Comparison of ENCODE assay signal across 12 cellular contexts in the genomic region with DNA sequence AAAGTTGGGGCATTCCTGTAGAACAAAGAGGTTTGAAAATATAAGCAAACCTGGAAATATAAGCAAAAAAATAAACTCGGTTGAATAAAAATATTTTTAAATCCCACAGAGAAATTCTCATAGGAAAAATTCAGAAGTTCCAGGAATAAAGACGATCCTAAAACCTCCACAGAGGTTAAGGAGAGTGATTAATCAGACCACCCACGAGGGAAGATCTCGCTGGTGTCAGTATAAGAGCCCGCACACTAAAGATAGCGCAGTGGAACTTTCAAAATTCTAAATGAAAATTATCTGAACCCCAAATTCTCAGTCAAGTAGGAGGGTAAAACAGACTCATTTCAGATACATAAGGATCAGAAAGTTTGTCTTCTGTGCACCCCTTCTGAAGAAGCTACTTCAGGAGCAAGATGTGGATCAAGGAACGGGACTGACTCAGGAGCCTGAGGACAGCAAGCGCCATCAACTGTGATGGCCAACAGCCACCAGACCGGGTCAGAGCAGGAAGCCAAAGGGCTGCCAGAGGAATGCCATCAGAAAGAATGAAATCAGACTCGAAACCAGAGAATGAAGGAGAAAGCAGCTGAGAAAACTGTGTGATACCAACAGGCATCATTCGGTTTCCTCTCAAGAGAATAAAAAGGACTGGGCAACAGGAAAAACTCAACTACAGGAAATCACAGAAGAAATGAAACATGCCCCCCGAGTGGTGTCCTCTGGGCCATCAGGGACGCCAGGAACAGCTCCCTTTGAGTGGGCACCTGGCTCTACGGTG.
DNase-seq lines count a peak whose midpoint lies in the region; ATAC-seq and TF ChIP-seq lines count a peak whose summit lies in the region.
"Had no signal": no experiment of that assay in that cellular context is flagged by ENCODE, and none has a peak within 500 bp of the region (broad histone marks: within the 10 kb centered on the region; RNA-seq: fewer than 3 reads in every experiment).

No MANE protein-coding gene starts in this region.

- peaks cover 8% of the 10 kb centered on the region for H3K36me3 Mint-ChIP-seq in CD4-positive, CD25-positive, alpha-beta regulatory T cell

- H4K91ac ChIP-seq in IMR-90 (ENCODE audit: insufficient read depth, low read depth, low read length), result no peak overlapping the region

- H3K9me3 Mint-ChIP-seq in CD4-positive, CD25-positive, alpha-beta regulatory T cell, result no peaks in the 10 kb centered on the region

- H3K9me3 ChIP-seq in CD4-positive, CD25-positive, alpha-beta regulatory T cell (ENCODE audit: control insufficient read depth in 2 of 2, low read length in 2 of 2), result no peaks in the 10 kb centered on the region
- H3K9me3 ChIP-seq in IMR-90 (ENCODE audit: control insufficient read depth, insufficient read depth, low read length) (no peaks in the 10 kb centered on the region), neutrophil (no peaks in the 10 kb centered on the region)

- H3K27ac ChIP-seq in CD4-positive, CD25-positive, alpha-beta regulatory T cell (ENCODE audit: insufficient read depth, low read length, poor library complexity, severe bottlenecking), result peak overlapping the region; percentile 69
- no peak overlapping the region for H3K27ac ChIP-seq in IMR-90 (ENCODE audit: insufficient read depth, low read length)
- peak overlapping the region; percentile 18 for H3K27ac ChIP-seq in angular gyrus (ENCODE audit: low read depth, low read length)
- H3K27ac ChIP-seq in neutrophil, result peak overlapping the region; percentile 46

- no peak overlapping the region for H3K56ac ChIP-seq in IMR-90 (ENCODE audit: extremely low read depth, insufficient read depth, low read length)

- intact Hi-C loops in IMR-90 (cut with micrococcal nuclease), result no loop called here

- H4K8ac ChIP-seq in IMR-90 (ENCODE audit: low read depth in 2 of 2, low read length in 2 of 2), result no peak overlapping the region

- no peak overlapping the region for H3K4ac ChIP-seq in IMR-90 (ENCODE audit: low read depth, low read length)

- peaks cover 3% of the 10 kb centered on the region; the same call in 1 of the 2 replicates for H3K9me1 ChIP-seq in IMR-90 (ENCODE audit: insufficient read depth, low read length)

- TF ChIP-seq POLR2A in IMR-90 (IDR thresholded peaks at IDR 0.05; ENCODE audit: low read depth, low read length), result no peak

- peaks cover 6% of the 10 kb centered on the region for H3K36me3 ChIP-seq in CD4-positive, CD25-positive, alpha-beta regulatory T cell (ENCODE audit: control insufficient read depth, insufficient read depth, low read length)
- H3K36me3 ChIP-seq in IMR-90 (ENCODE audit: control insufficient read depth, insufficient read depth, low read length), result no peaks in the 10 kb centered on the region
- no peaks in the 10 kb centered on the region for H3K36me3 ChIP-seq in neutrophil

- H3K4me1 ChIP-seq in CD4-positive, CD25-positive, alpha-beta regulatory T cell (ENCODE audit: control insufficient read depth, insufficient read depth, low read length, poor library complexity, severe bottlenecking), result peaks cover 89% of the 10 kb centered on the region
- peaks cover 9% of the 10 kb centered on the region for H3K4me1 ChIP-seq in IMR-90 (ENCODE audit: control insufficient read depth, insufficient read depth, low read length)
- H3K4me1 ChIP-seq in neutrophil (ENCODE audit: control insufficient read depth in 1 of 2, insufficient read depth in 1 of 2, low read depth in 1 of 2, low read length in 1 of 2), result peaks cover 49 to 73% of the 10 kb centered on the region in 2 experiments

- TF ChIP-seq CTCF in IMR-90 (conservative IDR thresholded peaks at IDR 0.05; ENCODE audit: low read depth, low read length) (no peak), neutrophil (IDR thresholded peaks at IDR 0.05) (no peak)

- no peak for TF ChIP-seq RAD21 in IMR-90 (IDR thresholded peaks at IDR 0.05; ENCODE audit: low read length)

- H2BK20ac ChIP-seq in IMR-90 (ENCODE audit: low read depth, low read length), result no peak overlapping the region

- peaks cover 39 to 92% (median 80%) of the 10 kb centered on the region in 4 donors for H3K4me1 Mint-ChIP-seq in CD4-positive, CD25-positive, alpha-beta regulatory T cell

- H2BK120ac ChIP-seq in IMR-90 (ENCODE audit: low read depth, low read length), result no peak overlapping the region

- no peak overlapping the region for H4K5ac ChIP-seq in IMR-90 (ENCODE audit: low read depth, low read length)

- H2BK5ac ChIP-seq in IMR-90 (ENCODE audit: low read depth, low read length, poor library complexity, severe bottlenecking), result no peak overlapping the region

- no peak overlapping the region for H3K23ac ChIP-seq in IMR-90 (ENCODE audit: low read depth, low read length)

- no peak for ATAC-seq in CD4-positive, CD25-positive, alpha-beta regulatory T cell (ENCODE audit: low read depth in 2 of 2)
- no peak for ATAC-seq in IMR-90 (ENCODE audit: low read depth)
- ATAC-seq: left cardiac atrium had no signal

- peak overlapping the region; percentile 87 to 97 (median 89) for H3K27ac Mint-ChIP-seq in CD4-positive, CD25-positive, alpha-beta regulatory T cell

- H2AFZ ChIP-seq in IMR-90 (replicated peaks; ENCODE audit: low read length, poor library complexity), result no peak overlapping the region

- 0 out of 2 replicates have a peak overlapping the region, but pooled peaks have one; percentile 24 for H3K14ac ChIP-seq in IMR-90 (replicated peaks; ENCODE audit: low read depth, low read length)

- H3K4me3 Mint-ChIP-seq in CD4-positive, CD25-positive, alpha-beta regulatory T cell, result peak overlapping the region; percentile 62 to 95 (median 78)

- no TSS peak for BruUV-seq in IMR-90 (replicated peaks; lab: Mats Ljungman, UMichigan)

- CTCF ChIA-PET in IMR-90 (lab: Yijun Ruan, JAX), result no interaction called here

- H2BK15ac ChIP-seq in IMR-90 (ENCODE audit: low read depth, low read length), result no peak overlapping the region

- in situ Hi-C loops in IMR-90 (cut with MboI; ENCODE audit: low sequenced_read_pairs), result no loop called here

- no peak overlapping the region for H3K18ac ChIP-seq in IMR-90 (ENCODE audit: low read depth, low read length)

- H2AK5ac ChIP-seq in IMR-90 (ENCODE audit: low read depth, low read length), result no peak overlapping the region

- no peaks in the 10 kb centered on the region for H3K27me3 ChIP-seq in CD4-positive, CD25-positive, alpha-beta regulatory T cell (ENCODE audit: control insufficient read depth, insufficient read depth, low read length)
- H3K27me3 ChIP-seq in IMR-90 (ENCODE audit: control insufficient read depth, insufficient read depth, low read length), result no peaks in the 10 kb centered on the region
- no peaks in the 10 kb centered on the region for H3K27me3 ChIP-seq in neutrophil

- dilution Hi-C loops in IMR-90 (cut with HindIII; ENCODE audit: low sequenced_read_pairs, unreplicated experiment), result no loop called here

- H3K4me2 ChIP-seq in IMR-90 (ENCODE audit: low read depth, low read length), result no peak overlapping the region

- POLR2A ChIA-PET in IMR-90 (lab: Charles Lee; ENCODE audit: unreplicated experiment), result no interaction called here

- no peak overlapping the region for H2AK9ac ChIP-seq in IMR-90 (replicated peaks; ENCODE audit: low read depth, low read length, poor library complexity)

- DNase-seq in CD4-positive, CD25-positive, alpha-beta regulatory T cell, result no peak
- no peak for DNase-seq in IMR-90
- no peak for DNase-seq in effector CD8-positive, alpha-beta T cell (lab: John Stamatoyannopoulos, UW)
- DNase-seq in dedifferentiated amniotic fluid mesenchymal stem cell (ENCODE audit: extremely low spot score), result no peak
- DNase-seq in stimulated activated CD4-positive, alpha-beta T cell treated with anti-CD3 and anti-CD28 coated beads, Interleukin-4, amount 100 ng/mL, for 1 hour, result no peak
- DNase-seq in SW480 (ENCODE audit: low spot score), result no peak
- DNase-seq: amniotic stem cell, DMS 273 treated with DMSO at 0.1 percent for 48 hours, left cardiac atrium, NCI-H526 had no signal

- no peaks in the 10 kb centered on the region for H3K27me3 Mint-ChIP-seq in CD4-positive, CD25-positive, alpha-beta regulatory T cell

- peaks cover 32 to 43% of the 10 kb centered on the region in 2 experiments for H3K79me1 ChIP-seq in IMR-90 (ENCODE audit: low read depth in 1 of 2, low read length in 2 of 2)

- H4K20me1 ChIP-seq in IMR-90 (ENCODE audit: insufficient read depth, low read length), result peaks cover 31% of the 10 kb centered on the region

- peak overlapping the region; percentile 65 for H3K4me3 ChIP-seq in CD4-positive, CD25-positive, alpha-beta regulatory T cell (ENCODE audit: low read depth, low read length)
- no peak overlapping the region for H3K4me3 ChIP-seq in IMR-90 (ENCODE audit: insufficient read depth, low read depth, low read length)
- H3K4me3 ChIP-seq in neutrophil (ENCODE audit: low read depth in 1 of 2, low read length in 1 of 2), result no peak overlapping the region

- 90% methylated on average over 2 of the region's 14 CpGs; no CpG with 5 or more reads in 1 of the 2 experiments for WGBS in IMR-90 (ENCODE audit: extremely low coverage in 2 of 2, insufficient read length in 1 of 2), 2 experiments

- no peak overlapping the region for H3K9ac ChIP-seq in IMR-90 (ENCODE audit: low read depth, low read length)

TF ChIP-seq in IMR-90, 13 proteins besides CTCF, POLR2A, EP300 and RAD21:
- TF ChIP-seq NFE2L2 (IDR thresholded peaks at IDR 0.05; ENCODE audit: low read depth, low read length) (no peak), SMC3 (IDR thresholded peaks at IDR 0.05; ENCODE audit: low read depth, low read length) (no peak), CEBPB (IDR thresholded peaks at IDR 0.05; ENCODE audit: low read depth, low read length) (no peak), CHD1 (IDR thresholded peaks at IDR 0.05; ENCODE audit: low read depth, low read length) (no peak), MXI1 (IDR thresholded peaks at IDR 0.05; ENCODE audit: borderline replicate concordance, low read depth, low read length) (no peak), RFX5 (IDR thresholded peaks at IDR 0.05; ENCODE audit: low read depth, low read length) (no peak), BHLHE40 (IDR thresholded peaks at IDR 0.05; ENCODE audit: low read depth, low read length) (no peak), MAFK (IDR thresholded peaks at IDR 0.05; ENCODE audit: low read depth, low read length) (no peak), MAZ (IDR thresholded peaks at IDR 0.05; ENCODE audit: borderline replicate concordance, low read depth, low read length) (no peak), RCOR1 (IDR thresholded peaks at IDR 0.05; ENCODE audit: insufficient replicate concordance, low read length) (no peak), FOS (IDR thresholded peaks at IDR 0.05; ENCODE audit: low read depth, low read length) (no peak)
- TF ChIP-seq, protein P1, sequence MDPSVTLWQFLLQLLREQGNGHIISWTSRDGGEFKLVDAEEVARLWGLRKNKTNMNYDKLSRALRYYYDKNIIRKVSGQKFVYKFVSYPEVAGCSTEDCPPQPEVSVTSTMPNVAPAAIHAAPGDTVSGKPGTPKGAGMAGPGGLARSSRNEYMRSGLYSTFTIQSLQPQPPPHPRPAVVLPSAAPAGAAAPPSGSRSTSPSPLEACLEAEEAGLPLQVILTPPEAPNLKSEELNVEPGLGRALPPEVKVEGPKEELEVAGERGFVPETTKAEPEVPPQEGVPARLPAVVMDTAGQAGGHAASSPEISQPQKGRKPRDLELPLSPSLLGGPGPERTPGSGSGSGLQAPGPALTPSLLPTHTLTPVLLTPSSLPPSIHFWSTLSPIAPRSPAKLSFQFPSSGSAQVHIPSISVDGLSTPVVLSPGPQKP (IDR thresholded peaks at IDR 0.05; ENCODE audit: borderline replicate concordance, low read depth, low read length), result no peak
